Comparison of ENCODE assay signal across 27 cellular contexts in the genomic region with DNA sequence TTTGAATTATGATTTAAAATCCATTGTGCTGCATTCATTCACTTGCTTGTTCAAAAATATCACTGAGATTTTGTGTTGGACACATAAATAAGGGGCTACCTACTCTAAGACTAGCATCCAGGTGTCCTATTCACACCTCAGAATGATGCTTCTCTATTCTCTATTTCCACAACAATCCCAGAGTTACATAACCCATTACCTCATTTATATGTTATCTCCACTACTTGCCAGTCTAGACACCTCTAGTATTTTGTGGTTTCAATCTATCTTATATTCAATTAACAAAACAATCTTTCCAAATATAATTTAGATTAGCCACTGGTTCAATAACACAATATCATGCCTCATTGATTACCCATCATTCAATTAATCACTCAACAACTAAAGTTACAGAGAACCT.
"Had no signal": no experiment of that assay in that cellular context is flagged by ENCODE, and none has a peak within 500 bp of the region (broad histone marks: within the 10 kb centered on the region; RNA-seq: fewer than 3 reads in every experiment).

No MANE protein-coding gene starts in this region.

- H3K4me3 ChIP-seq: ovary, psoas muscle, skin epidermis, stomach, thoracic aorta, thyroid gland, tibial nerve, upper lobe of left lung, vagina had no signal

- ATAC-seq: naive thymus-derived CD8-positive, alpha-beta T cell; natural killer cell treated with Interleukin-12 subunit alpha and Interleukin-12 subunit beta and Interleukin-15 and Interleukin-18, amount 100 ng/mL, for 72 hours; psoas muscle; right cardiac atrium; sciatic nerve; stimulated activated effector memory CD8-positive, alpha-beta T cell treated with anti-CD3 and anti-CD28 coated beads, Interleukin-12 subunit alpha, Interleukin-12 subunit beta, amount 100 ng/mL, for 72 hours; stimulated activated naive B cell treated with anti-CD40 and anti-IgM and Interleukin-4, amounts not matched to agents 10 μg/mL and 1 μg/mL and 100 μg/mL, for 72 hours had no signal

- H3K4me3 Mint-ChIP-seq: naive B cell; naive thymus-derived CD8-positive, alpha-beta T cell; natural killer cell treated with Interleukin-12 subunit alpha and Interleukin-12 subunit beta and Interleukin-15 and Interleukin-18, amount 100 ng/mL, for 72 hours; nephron progenitor cell; neural crest cell; stimulated activated effector memory CD8-positive, alpha-beta T cell treated with anti-CD3 and anti-CD28 coated beads, Interleukin-12 subunit alpha, Interleukin-12 subunit beta, amount 100 ng/mL, for 72 hours; stimulated activated naive B cell treated with anti-CD40 and anti-IgM and Interleukin-4, amounts not matched to agents 10 μg/mL and 1 μg/mL and 100 μg/mL, for 72 hours; stimulated activated naive CD8-positive, alpha-beta T cell treated with anti-CD3 and anti-CD28 coated beads, Interleukin-15, Interleukin-2, amounts not matched to agents 100 ng/mL and 50 ng/mL, for 24 hours had no signal

- DNase-seq: naive B cell; naive thymus-derived CD8-positive, alpha-beta T cell; nephron progenitor cell; nucleus accumbens; ovary; psoas muscle; right cardiac atrium; stimulated activated CD4-positive, alpha-beta T cell treated with anti-CD3 and anti-CD28 coated beads, Interleukin-15, amount 100 ng/mL, for 24 hours; stimulated activated CD4-positive, alpha-beta T cell treated with anti-CD3 and anti-CD28 coated beads, Interleukin-2, amount 100 ng/mL, for 24 hours; stimulated activated CD4-positive, alpha-beta T cell treated with anti-CD3 and anti-CD28 coated beads, Interleukin-2, amount 100 ng/mL, for 48 hours; stimulated activated CD4-positive, alpha-beta T cell treated with anti-CD3 and anti-CD28 coated beads, Interleukin-4, amount 100 ng/mL, for 24 hours; stimulated activated naive B cell treated with anti-CD40 and anti-IgM and Interleukin-4, amounts not matched to agents 10 μg/mL and 1 μg/mL and 100 μg/mL, for 72 hours; stimulated activated naive CD4-positive, alpha-beta T cell treated with Interleukin-2 at 50 U/mL for 16 hours; stomach; thyroid gland; trophoblast cell; upper lobe of left lung had no signal

- H3K36me3 ChIP-seq: neutrophil, ovary, stomach, thoracic aorta, thyroid gland, tibial nerve, upper lobe of left lung, vagina had no signal

- H3K36me3 Mint-ChIP-seq: naive B cell; naive thymus-derived CD8-positive, alpha-beta T cell; natural killer cell treated with Interleukin-12 subunit alpha and Interleukin-12 subunit beta and Interleukin-15 and Interleukin-18, amount 100 ng/mL, for 72 hours; stimulated activated effector memory CD8-positive, alpha-beta T cell treated with anti-CD3 and anti-CD28 coated beads, Interleukin-12 subunit alpha, Interleukin-12 subunit beta, amount 100 ng/mL, for 72 hours; stimulated activated naive B cell treated with anti-CD40 and anti-IgM and Interleukin-4, amounts not matched to agents 10 μg/mL and 1 μg/mL and 100 μg/mL, for 72 hours had no signal

- H3K27me3 Mint-ChIP-seq: naive B cell; natural killer cell treated with Interleukin-12 subunit alpha and Interleukin-12 subunit beta and Interleukin-15 and Interleukin-18, amount 100 ng/mL, for 72 hours; stimulated activated naive B cell treated with anti-CD40 and anti-IgM and Interleukin-4, amounts not matched to agents 10 μg/mL and 1 μg/mL and 100 μg/mL, for 72 hours; stimulated activated naive CD8-positive, alpha-beta T cell treated with anti-CD3 and anti-CD28 coated beads, Interleukin-15, Interleukin-2, amounts not matched to agents 100 ng/mL and 50 ng/mL, for 24 hours had no signal

- H3K27ac Mint-ChIP-seq: naive B cell; naive thymus-derived CD8-positive, alpha-beta T cell; natural killer cell treated with Interleukin-12 subunit alpha and Interleukin-12 subunit beta and Interleukin-15 and Interleukin-18, amount 100 ng/mL, for 72 hours; nephron progenitor cell; stimulated activated effector memory CD8-positive, alpha-beta T cell treated with anti-CD3 and anti-CD28 coated beads, Interleukin-12 subunit alpha, Interleukin-12 subunit beta, amount 100 ng/mL, for 72 hours; stimulated activated naive B cell treated with anti-CD40 and anti-IgM and Interleukin-4, amounts not matched to agents 10 μg/mL and 1 μg/mL and 100 μg/mL, for 72 hours; stimulated activated naive CD8-positive, alpha-beta T cell treated with anti-CD3 and anti-CD28 coated beads, Interleukin-15, Interleukin-2, amounts not matched to agents 100 ng/mL and 50 ng/mL, for 24 hours had no signal

- H3K27ac ChIP-seq: neutrophil, ovary, psoas muscle, skin epidermis, stomach, thoracic aorta, thyroid gland, tibial nerve, upper lobe of left lung, vagina had no signal

- H3K27me3 ChIP-seq: neutrophil, ovary, stomach, thyroid gland, tibial nerve, upper lobe of left lung, vagina had no signal

- H3K4me1 Mint-ChIP-seq: naive B cell; naive thymus-derived CD8-positive, alpha-beta T cell; neural crest cell; stimulated activated effector memory CD8-positive, alpha-beta T cell treated with anti-CD3 and anti-CD28 coated beads, Interleukin-12 subunit alpha, Interleukin-12 subunit beta, amount 100 ng/mL, for 72 hours; stimulated activated naive B cell treated with anti-CD40 and anti-IgM and Interleukin-4, amounts not matched to agents 10 μg/mL and 1 μg/mL and 100 μg/mL, for 72 hours had no signal

- H3K9me3 Mint-ChIP-seq: naive B cell had no signal

- H3K9me3 ChIP-seq: neutrophil, ovary, psoas muscle, thoracic aorta, thyroid gland, tibial nerve, upper lobe of left lung, vagina had no signal

- H3K4me1 ChIP-seq: psoas muscle, stomach, thyroid gland, tibial nerve, upper lobe of left lung, vagina had no signal
